Comparison of ENCODE assay signal across 11 cellular contexts in genomic region chr2:27584597-27584996, GRCh38. TPM values are rescaled to one million over a fixed set of nuclear protein-coding genes. Genes with fewer than 3 reads are reported as not detected.
DNase-seq lines count a peak whose midpoint lies in the region; ATAC-seq, FAIRE-seq and TF ChIP-seq lines count a peak whose summit lies in the region.
"Had no signal": no experiment of that assay in that cellular context is flagged by ENCODE, and none has a peak within 500 bp of the region (broad histone marks: within the 10 kb centered on the region; RNA-seq: fewer than 3 reads in every experiment).

No MANE protein-coding gene starts in this region.

- peaks cover 64% of the 10 kb centered on the region for H3K79me2 ChIP-seq in hepatocyte

- H3K27me3 ChIP-seq in hepatocyte (no peaks in the 10 kb centered on the region), testis (no peaks in the 10 kb centered on the region)

- peaks cover under 1% of the 10 kb centered on the region for H3K36me3 Mint-ChIP-seq in WTC11

- H3K4me1 ChIP-seq in A549 = peaks cover 12% of the 10 kb centered on the region
- H3K4me1 ChIP-seq in hepatocyte (ENCODE audit: insufficient read depth) = peaks cover 15% of the 10 kb centered on the region
- H3K4me1 ChIP-seq in testis = peaks cover 6% of the 10 kb centered on the region

- ATAC-seq in A549 (no peak), WTC11 (no peak)
- ATAC-seq: Right ventricle myocardium inferior had no signal

- H3K9me3 Mint-ChIP-seq in WTC11 = peaks cover 7% of the 10 kb centered on the region

- H3K4me2 ChIP-seq in A549 (peak overlapping the region; percentile 82), hepatocyte (peak overlapping the region; percentile 94)

- no peak for TF ChIP-seq EP300 in A549 (IDR thresholded peaks at IDR 0.05)

- peak overlapping the region; percentile 96 for H3K4me3 Mint-ChIP-seq in WTC11

- no peaks in the 10 kb centered on the region for H3K9me2 ChIP-seq in hepatocyte (replicated peaks; ENCODE audit: insufficient read depth)

- WGBS in A549 (ENCODE audit: missing lambda C conversion rate) = 91% methylated on average over 3 of the region's 3 CpGs
- WGBS in hepatocyte (ENCODE audit: low lambda C conversion rate, missing lambda C conversion rate) = 87% methylated on average over 3 of the region's 3 CpGs
- 38 to 48% methylated on average over 3 of the region's 3 CpGs for WGBS in testis, 2 donors

- TF ChIP-seq RAD21 in A549 (conservative IDR thresholded peaks at IDR 0.05 in 1 of 2, IDR thresholded peaks at IDR 0.05 in 1 of 2) = no peak

- intact Hi-C loops in testis (cut with DNase I; ENCODE audit: low total_unique reads) = no loop called here

- TF ChIP-seq POLR2A in A549 (IDR thresholded peaks at IDR 0.05; ENCODE audit: low read length) (no peak), testis (IDR thresholded peaks at IDR 0.05) (no peak)

- peak overlapping the region; percentile 75 for H3K4me3 ChIP-seq in A549
- peak overlapping the region; percentile 9; the same call in 1 of the 2 replicates for H3K4me3 ChIP-seq in GM08714 (ENCODE audit: low read length)
- H3K4me3 ChIP-seq in hepatocyte = no peak overlapping the region
- no peak overlapping the region for H3K4me3 ChIP-seq in testis

- no peak overlapping the region for H3K27ac ChIP-seq in A549
- H3K27ac ChIP-seq in hepatocyte = no peak overlapping the region
- no peak overlapping the region for H3K27ac ChIP-seq in testis

- DNase-seq in A549 (ENCODE audit: low read depth in 1 of 2, low spot score in 1 of 2) = no peak
- DNase-seq in WTC11 (ENCODE audit: low spot score) = no peak
- no peak for DNase-seq in hepatocyte (ENCODE audit: low spot score)
- no peak for DNase-seq in NCI-H524 treated with DMSO at 0.1 percent for 48 hours (lab: John Stamatoyannopoulos, UW)
- DNase-seq in Kasumi-1 (lab: John Stamatoyannopoulos, UW) = no peak
- no peak for DNase-seq in testis
- DNase-seq in dedifferentiated amniotic fluid mesenchymal stem cell (ENCODE audit: extremely low spot score) = no peak
- DNase-seq: kidney, NCI-H2029 had no signal

- H3K9me3 ChIP-seq in A549 (peaks cover 22% of the 10 kb centered on the region), hepatocyte (ENCODE audit: low read depth) (no peaks in the 10 kb centered on the region), testis (no peaks in the 10 kb centered on the region)

- peaks cover 4% of the 10 kb centered on the region for H4K20me1 ChIP-seq in hepatocyte (ENCODE audit: insufficient read depth, poor library complexity, severe bottlenecking)

- no peak for FAIRE-seq in A549 (lab: Jason Lieb, UNC)
- FAIRE-seq: kidney had no signal

- POLR2A ChIA-PET in A549 (lab: Yijun Ruan, JAX) = no interaction called here
- POLR2A ChIA-PET in WTC11 (lab: Charles Lee) = no interaction called here

- H3K27ac Mint-ChIP-seq in WTC11 = no peak overlapping the region

- peaks cover 30% of the 10 kb centered on the region for H3K27me3 Mint-ChIP-seq in WTC11 (ENCODE audit: low read depth)

- no peak for TF ChIP-seq CTCF in A549 (IDR thresholded peaks at IDR 0.05)
- no peak for TF ChIP-seq CTCF in WTC11 (IDR thresholded peaks at IDR 0.05)
- no peak for TF ChIP-seq CTCF in hepatocyte (IDR thresholded peaks at IDR 0.05; ENCODE audit: poor library complexity)
- TF ChIP-seq CTCF in testis (IDR thresholded peaks at IDR 0.05) = no peak

- H2AFZ ChIP-seq in hepatocyte = no peak overlapping the region

- no peaks in the 10 kb centered on the region for H3K36me3 ChIP-seq in hepatocyte (replicated peaks; ENCODE audit: insufficient read depth, low read depth)
- no peaks in the 10 kb centered on the region for H3K36me3 ChIP-seq in testis (ENCODE audit: low read depth, missing control alignments)

- peaks cover 19% of the 10 kb centered on the region for H3K4me1 Mint-ChIP-seq in WTC11

- CTCF ChIA-PET in A549 (lab: Yijun Ruan, JAX) (interaction anchor here (1.7 kb wide), 1 partner anchor 12 kb away, joined by 8 read pairs; no protein-coding TSS in a partner anchor), WTC11 (lab: Charles Lee) (no interaction called here)

TF ChIP-seq in A549, 52 proteins besides CTCF, POLR2A, EP300 and RAD21:
- TF ChIP-seq RCOR1 (IDR thresholded peaks at IDR 0.05; ENCODE audit: low read depth, low read length) (no peak), JUN (IDR thresholded peaks at IDR 0.05) (no peak), ESRRA (IDR thresholded peaks at IDR 0.05; ENCODE audit: borderline replicate concordance, low read length) (no peak)

TF ChIP-seq in WTC11, 78 proteins besides CTCF, POLR2A, EP300 and RAD21 (continues in another document):
- TF ChIP-seq PRRX2 (CRISPR knock-in tag; IDR thresholded peaks at IDR 0.05) (no peak), RORB (CRISPR knock-in tag; IDR thresholded peaks at IDR 0.05) (no peak), ARID4B (CRISPR knock-in tag; IDR thresholded peaks at IDR 0.05; ENCODE audit: borderline replicate concordance) (no peak), GABPB1 (CRISPR knock-in tag; IDR thresholded peaks at IDR 0.05) (no peak)

RNA-seq across cellular contexts. Expression of gene ZNF512, which starts 1.8 kb away (rescaled TPM):
- polyA plus RNA-seq in A549 (2011; rRNA removed) = 55.4 and 60.4 TPM in 2 replicates
- 9.5 and 10.4 TPM in 2 replicates for polyA plus RNA-seq in A549 (2012; cell fraction: cytosol; rRNA removed)
- 10.3 and 18.0 TPM in 2 replicates for polyA plus RNA-seq in A549 (2012; cell fraction: nucleus; rRNA removed)
- 22.0 to 25.3 TPM (median 22.6 TPM) in 3 replicates for polyA plus RNA-seq in A549 (2017; fragmentation: RNase III; extraction: RNeasy Plus Mini Kit Qiagen cat#74134 plus additional on column Dnase treatment)
- polyA minus RNA-seq in A549 (2011; rRNA and poly(A)+ RNA removed) = 22.3 and 34.4 TPM in 2 replicates
- total RNA-seq in WTC11 (2021) = 31.1 to 34.2 TPM (median 33.2 TPM) in 3 replicates
- 27.7 and 30.7 TPM in 2 replicates for total RNA-seq in hepatocyte
- 13.7 and 19.9 TPM in 2 replicates for polyA plus RNA-seq in hepatocyte
- total RNA-seq in testis = 10 to 100 TPM; 60.6 to 64.9 TPM
- polyA plus RNA-seq in testis (ENCODE audit: insufficient read depth, low read depth, low replicate concordance) = 33.6 TPM

RNA-seq across cellular contexts. Expression of gene CCDC121, which starts 44.2 kb away (rescaled TPM):
- polyA plus RNA-seq in A549 (2011; rRNA removed) = 7.2 and 7.8 TPM in 2 replicates
- 2.0 and 2.5 TPM in 2 replicates for polyA plus RNA-seq in A549 (2012; cell fraction: cytosol; rRNA removed)
- polyA plus RNA-seq in A549 (2012; cell fraction: nucleus; rRNA removed) = 1.2 and 2.4 TPM in 2 replicates
- 4.6 to 5.2 TPM (median 4.9 TPM) in 3 replicates for polyA plus RNA-seq in A549 (2017; fragmentation: RNase III; extraction: RNeasy Plus Mini Kit Qiagen cat#74134 plus additional on column Dnase treatment)
- 2.1 and 2.7 TPM in 2 replicates for polyA minus RNA-seq in A549 (2011; rRNA and poly(A)+ RNA removed)
- total RNA-seq in WTC11 (2021) = 1.9 to 2.9 TPM (median 2.0 TPM) in 3 replicates
- total RNA-seq in hepatocyte = 2.7 and 4.4 TPM in 2 replicates
- 2.7 and 5.4 TPM in 2 replicates for polyA plus RNA-seq in hepatocyte
- total RNA-seq in testis = 10 to 100 TPM; 10.2 to 20.2 TPM
- 40.5 TPM for polyA plus RNA-seq in testis (ENCODE audit: insufficient read depth, low read depth, low replicate concordance)

RNA-seq across cellular contexts. Expression of gene GPN1, which starts 44.3 kb away (rescaled TPM):
- polyA plus RNA-seq in A549 (2011; rRNA removed) (98.9 and 117 TPM in 2 replicates), A549 (2017; fragmentation: RNase III; extraction: RNeasy Plus Mini Kit Qiagen cat#74134 plus additional on column Dnase treatment) (59.8 to 59.9 TPM (median 59.9 TPM) in 3 replicates), hepatocyte (30.1 and 46.7 TPM in 2 replicates), testis (ENCODE audit: insufficient read depth, low read depth, low replicate concordance) (77.5 TPM)
- 42.7 and 43.3 TPM in 2 replicates for polyA plus RNA-seq in A549 (2012; cell fraction: cytosol; rRNA removed)
- polyA plus RNA-seq in A549 (2012; cell fraction: nucleus; rRNA removed) = 17.4 and 20.0 TPM in 2 replicates
- polyA minus RNA-seq in A549 (2011; rRNA and poly(A)+ RNA removed) = 48.4 and 58.1 TPM in 2 replicates
- total RNA-seq in WTC11 (2021) (35.9 to 38.4 TPM (median 37.8 TPM) in 3 replicates), hepatocyte (35.8 and 36.5 TPM in 2 replicates), testis (10 to 100 TPM; 28.8 to 29.3 TPM)

Comparison
In these comparisons a context has a peak if more than half of its experiments do, and no peak if none do; other contexts are left out.
1. H3K4me3 ChIP-seq: peak in A549 (single experiment) and GM08714 (single experiment); none in hepatocyte (single experiment) and testis (0 of 2).